In genomic region chr12:11264501-11264900, GRCh38 we compare ENCODE assay signal across 38 cellular contexts. TPM values are rescaled to one million over a fixed set of nuclear protein-coding genes. Genes with fewer than 3 reads are reported as not detected.
"Had no signal": no experiment of that assay in that cellular context is flagged by ENCODE, and none has a peak within 500 bp of the region (broad histone marks: within the 10 kb centered on the region; RNA-seq: fewer than 3 reads in every experiment).

No MANE protein-coding gene starts in this region.

- H3K36me3 ChIP-seq: MG63 had no signal

- H3K4me3 ChIP-seq: MG63 had no signal

- DNase-seq: Karpas-422, Kasumi-1, MG63, MM.1S, MV-4-11, NCI-H1048, NCI-H1092, NCI-H1092 treated with DMSO at 0.1 percent for 48 hours, NCI-H1105, NCI-H1105 treated with DMSO at 0.1 percent for 48 hours, NCI-H1417, NCI-H1417 treated with DMSO at 0.1 percent for 48 hours, NCI-H1436, NCI-H1436 treated with DMSO at 0.1 percent for 48 hours, NCI-H146, NCI-H1694, NCI-H1694 treated with DMSO at 0.1 percent for 48 hours, NCI-H187, NCI-H187 treated with DMSO at 0.1 percent for 48 hours, NCI-H1930, NCI-H2029, NCI-H2029 treated with DMSO at 0.1 percent for 48 hours, NCI-H2081, NCI-H2081 treated with DMSO at 0.1 percent for 48 hours, NCI-H2107, NCI-H2171, NCI-H2171 treated with DMSO at 0.1 percent for 48 hours, NCI-H2227 treated with DMSO at 0.1 percent for 48 hours, NCI-H226, NCI-H345, NCI-H446, NCI-H446 treated with DMSO at 0.1 percent for 48 hours, NCI-H510A, NCI-H510A treated with DMSO at 0.1 percent for 48 hours had no signal

- H3K9me3 ChIP-seq: MG63 had no signal

- H3K27me3 ChIP-seq: MG63 had no signal

RNA-seq across cellular contexts. Expression of gene PRB3, which starts 5.0 kb away (rescaled TPM):
- total RNA-seq: LHCN-M2, M059J, MCF 10A, NCI-H460 had no signal

RNA-seq across cellular contexts. Expression of gene PRB4, which starts 45.7 kb away (rescaled TPM):
- total RNA-seq: LHCN-M2, M059J, MCF 10A, NCI-H460 had no signal
